ENCODE assay signal across 9 cellular contexts in genomic region chr5:150295172-150295611, GRCh38. TPM values are rescaled to one million over a fixed set of nuclear protein-coding genes. Genes with fewer than 3 reads are reported as not detected.
A peak's percentile ranks its signal among the peaks of the same experiment; 100 is the strongest.
DNase-seq lines count a peak whose midpoint lies in the region; ATAC-seq lines count a peak whose summit lies in the region.
"Had no signal": no experiment of that assay in that cellular context is flagged by ENCODE, and none has a peak within 500 bp of the region (broad histone marks: within the 10 kb centered on the region; RNA-seq: fewer than 3 reads in every experiment).

No MANE protein-coding gene starts in this region.

- no peak overlapping the region for H3K27ac ChIP-seq in right cardiac atrium (ENCODE audit: low read length)
- peak overlapping the region; percentile 17 for H3K27ac ChIP-seq in substantia nigra (ENCODE audit: low read depth, low read length, poor library complexity, severe bottlenecking)

- ATAC-seq in right cardiac atrium, result peak; percentile 31 to 40
- no peak for ATAC-seq in GM21576 (IDR thresholded peaks at IDR 0.05; ENCODE audit: unreplicated experiment)
- no peak for ATAC-seq in GM21786 (IDR thresholded peaks at IDR 0.05; ENCODE audit: unreplicated experiment)
- ATAC-seq in HG03135 (IDR thresholded peaks at IDR 0.05; ENCODE audit: unreplicated experiment), result no peak

- intact Hi-C loops in right cardiac atrium (cut with DNase I), result no loop called here

- no peak overlapping the region for H3K4me3 ChIP-seq in right cardiac atrium (ENCODE audit: low read length)

- WGBS in right cardiac atrium, result 48% methylated on average over 10 of the region's 10 CpGs

- H3K27me3 ChIP-seq in right cardiac atrium (ENCODE audit: control insufficient read depth, insufficient read depth), result no peaks in the 10 kb centered on the region

- no peaks in the 10 kb centered on the region for H3K9me3 ChIP-seq in right cardiac atrium (ENCODE audit: control insufficient read depth, low read length)

- peaks cover 4% of the 10 kb centered on the region for H3K4me1 ChIP-seq in right cardiac atrium (ENCODE audit: control insufficient read depth, insufficient read depth, low read length)

- DNase-seq in NCI-H1105 treated with DMSO at 0.1 percent for 48 hours (lab: John Stamatoyannopoulos, UW) (peak; percentile 9), NCI-H1105 (lab: John Stamatoyannopoulos, UW) (no peak), SW480 (ENCODE audit: low spot score) (peak; percentile 80), right cardiac atrium (peak; percentile 55 to 78 (median 77)), substantia nigra (lab: John Stamatoyannopoulos, UW) (peak in 7 of 49 donors; percentile 12 to 40 (median 31))
- DNase-seq: activated CD4-positive, alpha-beta T cell treated with anti-CD3 and anti-CD28 coated beads for 1 hour had no signal

RNA-seq across cellular contexts. Expression of gene CAMK2A, which starts 5.6 kb away (rescaled TPM):
- total RNA-seq in right cardiac atrium, result 10 to 100 TPM in 3 of 4 donors, 1 to 10 TPM in 1; 8.0 to 18.4 (median 14.8) TPM
- polyA plus RNA-seq in right cardiac atrium, result 15.4 TPM

RNA-seq across cellular contexts. Expression of gene ARSI, which starts 7.5 kb away (rescaled TPM):
- total RNA-seq in right cardiac atrium, result 1 to 10 TPM in 1 of 4 donors, under 1 TPM in 3; 0.49 to 1.1 (median 0.66) TPM
- 0.25 TPM for polyA plus RNA-seq in right cardiac atrium

Comparison
In these comparisons a context has a peak if more than half of its experiments do, and no peak if none do; other contexts are left out.
1. ATAC-seq: peak in right cardiac atrium (2 of 2); none in GM21576 (single experiment), GM21786 (single experiment) and HG03135 (single experiment).